Comparison of ENCODE assay signal across 8 cellular contexts in the genomic region with DNA sequence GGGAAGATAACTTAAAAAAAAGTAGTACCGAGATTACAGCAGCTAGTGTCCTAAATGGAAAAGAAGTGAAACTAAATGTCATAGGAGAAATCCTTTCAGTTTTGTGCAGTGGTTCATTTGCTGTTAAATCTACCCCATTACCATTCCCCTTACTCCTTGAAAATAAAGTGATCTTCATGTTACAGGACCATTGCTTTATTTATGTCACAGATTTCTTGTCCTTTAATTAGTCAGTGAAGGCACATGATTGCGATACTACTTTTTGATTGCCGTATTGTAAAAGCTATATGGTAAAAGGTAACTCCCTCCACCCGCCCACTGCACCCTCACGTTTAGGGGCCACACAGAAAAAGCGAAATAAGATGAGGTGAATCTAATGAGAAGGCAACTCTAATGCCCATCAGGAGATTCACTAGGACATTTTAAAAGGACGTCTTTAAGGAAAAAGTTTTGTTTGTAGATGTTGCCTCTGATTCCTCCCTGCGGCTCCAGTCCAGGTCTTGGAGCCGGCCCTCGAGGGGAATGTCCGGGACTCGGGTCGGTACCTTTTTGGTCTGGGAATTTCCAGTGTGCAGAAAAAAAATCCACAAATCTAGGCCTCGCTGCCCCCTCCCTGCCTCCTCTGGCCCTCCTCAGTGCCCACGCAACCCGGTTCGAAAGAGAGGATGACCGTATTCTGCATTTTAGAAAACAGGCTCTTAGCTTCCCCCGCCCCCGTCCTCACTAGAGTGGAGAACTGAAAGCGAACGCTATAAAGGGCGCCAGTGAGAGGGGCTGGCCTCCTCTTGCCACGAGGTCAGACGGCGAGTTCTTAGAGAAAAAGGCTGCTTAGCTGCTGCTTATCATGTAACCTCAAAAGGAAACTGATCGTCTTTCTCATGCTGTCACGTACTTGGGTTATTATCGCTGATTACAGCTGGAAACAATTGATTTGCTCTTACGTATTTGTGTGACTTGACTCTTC. TPM values are rescaled to one million over a fixed set of nuclear protein-coding genes. Genes with fewer than 3 reads are reported as not detected.
DNase-seq lines count a peak whose midpoint lies in the region; ATAC-seq, FAIRE-seq and TF ChIP-seq lines count a peak whose summit lies in the region.

No MANE protein-coding gene starts in this region.

- no peaks in the 10 kb centered on the region for H3K27me3 Mint-ChIP-seq in activated CD8-positive, alpha-beta memory T cell treated with anti-CD3 and anti-CD28 coated beads, Interleukin-2, amount 10 ng/mL, durations not matched to agents 7 days and 5 days
- no peaks in the 10 kb centered on the region for H3K27me3 Mint-ChIP-seq in mesothelial cell of epicardium (ENCODE audit: low read depth)

- DNase-seq in NCI-H187 (lab: John Stamatoyannopoulos, UW) (peak; percentile 5 to 12), NCI-H187 treated with DMSO at 0.1 percent for 48 hours (lab: John Stamatoyannopoulos, UW) (no peak), NCI-H69 (lab: John Stamatoyannopoulos, UW) (peak; percentile 71), mesothelial cell of epicardium (ENCODE audit: low spot score in 2 of 2, unreplicated experiment in 2 of 2) (peak; percentile 29 to 54)
- DNase-seq in activated CD8-positive, alpha-beta memory T cell treated with anti-CD3 and anti-CD28 coated beads, Interleukin-2, amount 10 ng/mL, durations not matched to agents 7 days and 5 days = peak; percentile 91
- peak; percentile 87 to 91 for DNase-seq in stimulated activated CD8-positive, alpha-beta memory T cell treated with anti-CD3 and anti-CD28 coated beads, Interleukin-15, amount 100 ng/mL, for 48 hours (ENCODE audit: low read depth in 2 of 2)

- H3K27ac Mint-ChIP-seq in activated CD8-positive, alpha-beta memory T cell treated with anti-CD3 and anti-CD28 coated beads, Interleukin-2, amount 10 ng/mL, durations not matched to agents 7 days and 5 days = peak overlapping the region; percentile 98
- H3K27ac Mint-ChIP-seq in mesothelial cell of epicardium = peak overlapping the region; percentile 92

- peaks cover 56% of the 10 kb centered on the region for H3K4me1 Mint-ChIP-seq in activated CD8-positive, alpha-beta memory T cell treated with anti-CD3 and anti-CD28 coated beads, Interleukin-2, amount 10 ng/mL, durations not matched to agents 7 days and 5 days
- H3K4me1 Mint-ChIP-seq in mesothelial cell of epicardium = peaks cover 41% of the 10 kb centered on the region

- no peaks in the 10 kb centered on the region for H3K9me3 Mint-ChIP-seq in activated CD8-positive, alpha-beta memory T cell treated with anti-CD3 and anti-CD28 coated beads, Interleukin-2, amount 10 ng/mL, durations not matched to agents 7 days and 5 days (ENCODE audit: low read depth)
- peaks cover 3% of the 10 kb centered on the region for H3K9me3 Mint-ChIP-seq in mesothelial cell of epicardium

- FAIRE-seq in endometrium (lab: Jason Lieb, UNC) = peak; percentile 83

- peak overlapping the region; percentile 96 for H3K4me3 Mint-ChIP-seq in activated CD8-positive, alpha-beta memory T cell treated with anti-CD3 and anti-CD28 coated beads, Interleukin-2, amount 10 ng/mL, durations not matched to agents 7 days and 5 days
- H3K4me3 Mint-ChIP-seq in mesothelial cell of epicardium = peak overlapping the region; percentile 75

- CTCF ChIA-PET in activated CD8-positive, alpha-beta memory T cell treated with anti-CD3 and anti-CD28 coated beads, Interleukin-2, amount 10 ng/mL, durations not matched to agents 7 days and 5 days (lab: Charles Lee) = interaction anchor here (1.1 to 2.9 kb wide), 12 partner anchors 10 to 401 kb away, joined by 3 to 11 read pairs (median 6); partner anchors contain the start of genes CEP97 and NFKBIZ

- no peak for TF ChIP-seq CTCF in mesothelial cell of epicardium (IDR thresholded peaks at IDR 0.05; ENCODE audit: unreplicated experiment)

- peaks cover 18% of the 10 kb centered on the region for H3K36me3 Mint-ChIP-seq in activated CD8-positive, alpha-beta memory T cell treated with anti-CD3 and anti-CD28 coated beads, Interleukin-2, amount 10 ng/mL, durations not matched to agents 7 days and 5 days
- peaks cover 3% of the 10 kb centered on the region for H3K36me3 Mint-ChIP-seq in mesothelial cell of epicardium

- ATAC-seq in HG02970 (IDR thresholded peaks at IDR 0.05; ENCODE audit: low FRiP score, unreplicated experiment) = peak; percentile 86
- peak; percentile 89 for ATAC-seq in activated CD8-positive, alpha-beta memory T cell treated with anti-CD3 and anti-CD28 coated beads, Interleukin-2, amount 10 ng/mL, durations not matched to agents 7 days and 5 days

RNA-seq across cellular contexts. Expression of gene NFKBIZ, which starts 21.8 kb away (rescaled TPM):
- 10 to 100 TPM; 51.3 to 65.1 TPM for total RNA-seq in activated CD8-positive, alpha-beta memory T cell treated with anti-CD3 and anti-CD28 coated beads, Interleukin-2, amount 10 ng/mL, durations not matched to agents 7 days and 5 days
- 134 to 142 TPM (median 136 TPM) in 3 replicates for total RNA-seq in mesothelial cell of epicardium

RNA-seq across cellular contexts. Expression of gene NXPE3, which starts 48.5 kb away (rescaled TPM):
- 10 to 100 TPM; 19.6 to 20.4 TPM for total RNA-seq in activated CD8-positive, alpha-beta memory T cell treated with anti-CD3 and anti-CD28 coated beads, Interleukin-2, amount 10 ng/mL, durations not matched to agents 7 days and 5 days
- total RNA-seq in mesothelial cell of epicardium = 11.6 to 12.7 TPM (median 12.7 TPM) in 3 replicates
